8 cellular contexts compared by ENCODE assay signal in the genomic region with DNA sequence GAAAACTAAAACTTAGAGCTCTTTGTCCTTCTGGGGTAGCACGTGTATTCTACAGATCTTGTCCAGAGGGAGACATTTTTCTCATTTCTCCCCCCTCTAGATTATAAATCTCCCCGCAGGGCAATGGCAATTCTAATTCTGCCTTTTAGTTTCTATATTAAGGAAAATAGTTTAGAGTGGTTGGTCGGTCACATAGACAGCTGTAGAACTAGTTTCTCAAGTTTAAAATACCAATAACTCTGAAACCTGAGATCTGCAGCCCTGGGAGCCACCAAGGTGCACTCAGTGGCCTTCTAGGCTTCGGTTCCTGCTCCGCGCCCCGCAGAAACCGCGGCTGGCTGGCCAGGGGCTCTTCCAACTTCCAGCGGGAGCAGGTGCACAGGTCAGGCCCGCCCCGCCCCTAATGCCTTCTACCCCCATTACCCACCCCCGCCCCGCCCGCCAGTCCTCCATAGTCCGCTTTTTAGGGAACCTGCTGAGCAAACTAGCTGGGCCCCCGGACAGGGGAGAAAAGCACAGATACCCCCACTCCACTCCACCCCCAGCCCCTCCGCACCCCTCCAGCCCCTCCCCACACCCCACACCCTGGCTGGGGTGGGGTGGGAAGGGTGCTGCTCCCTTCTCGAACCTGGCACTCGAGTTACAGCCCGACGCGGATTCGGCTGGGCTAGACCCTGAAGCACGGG. TPM values are rescaled to one million over a fixed set of nuclear protein-coding genes. Genes with fewer than 3 reads are reported as not detected.
DNase-seq lines count a peak whose midpoint lies in the region; ATAC-seq and TF ChIP-seq lines count a peak whose summit lies in the region.

No MANE protein-coding gene starts in this region.

- peaks cover 9% of the 10 kb centered on the region for H3K4me1 Mint-ChIP-seq in neural progenitor cell

- H3K9me3 ChIP-seq in HUES6 (ENCODE audit: control insufficient read depth, insufficient read depth, low read depth, low read length) (peaks cover 5% of the 10 kb centered on the region; the same call in 1 of the 2 replicates), neural progenitor cell (ENCODE audit: low read depth) (peaks cover 8% of the 10 kb centered on the region)

- in situ Hi-C loops in G401 (cut with HindIII; ENCODE audit: low sequenced_read_pairs), result no loop called here

- H3K36me3 Mint-ChIP-seq in neural progenitor cell, result peaks cover 2% of the 10 kb centered on the region

- H3K4me3 ChIP-seq in HUES6 (ENCODE audit: low read depth, low read length) (peak overlapping the region; percentile 68), WI38 (ENCODE audit: low read depth, low read length) (peak overlapping the region; percentile 81), neural progenitor cell (peak overlapping the region; percentile 42)

- H3K4me1 ChIP-seq in HUES6 (ENCODE audit: control insufficient read depth, insufficient read depth, low read length), result peaks cover 11% of the 10 kb centered on the region
- H3K4me1 ChIP-seq in neural progenitor cell, result no peaks in the 10 kb centered on the region

- H3K27me3 ChIP-seq in HUES6 (ENCODE audit: control insufficient read depth, insufficient read depth, low read length), result peaks cover 95% of the 10 kb centered on the region
- peaks cover 88% of the 10 kb centered on the region for H3K27me3 ChIP-seq in neural progenitor cell

- H3K27ac ChIP-seq in HUES6 (ENCODE audit: low read depth, low read length), result no peak overlapping the region
- no peak overlapping the region for H3K27ac ChIP-seq in neural progenitor cell

- ATAC-seq in esophagus mucosa (peak; percentile 45), GM21515 (IDR thresholded peaks at IDR 0.05; ENCODE audit: unreplicated experiment) (no peak)

- H2AFZ ChIP-seq in neural progenitor cell (replicated peaks), result peak overlapping the region; percentile 71

- no peaks in the 10 kb centered on the region for H3F3A ChIP-seq in neural progenitor cell (ENCODE audit: low read depth)

- no peaks in the 10 kb centered on the region for H4K20me1 ChIP-seq in neural progenitor cell (ENCODE audit: low read depth)

- H3K36me3 ChIP-seq in HUES6 (ENCODE audit: control insufficient read depth, insufficient read depth, low read length) (no peaks in the 10 kb centered on the region), neural progenitor cell (no peaks in the 10 kb centered on the region)

- DNase-seq in NCI-H1694 (lab: John Stamatoyannopoulos, UW), result peak; percentile 8
- no peak for DNase-seq in NCI-H1694 treated with DMSO at 0.1 percent for 48 hours (lab: John Stamatoyannopoulos, UW)
- peak; percentile 38 for DNase-seq in neural progenitor cell (ENCODE audit: low spot score)
- DNase-seq in G401 (ENCODE audit: low spot score), result no peak

- H3K4me2 ChIP-seq in neural progenitor cell, result peak overlapping the region; percentile 76

- peaks cover 47% of the 10 kb centered on the region for H3K27me3 Mint-ChIP-seq in neural progenitor cell (ENCODE audit: insufficient read depth, low read depth)

- H3K4me3 Mint-ChIP-seq in neural progenitor cell, result peak overlapping the region; percentile 87

- TF ChIP-seq CTCF in WI38 (IDR thresholded peaks at IDR 0.05; ENCODE audit: low read depth, low read length) (no peak), neural progenitor cell (IDR thresholded peaks at IDR 0.05) (no peak)

- H3K79me2 ChIP-seq in neural progenitor cell (ENCODE audit: low read depth), result no peaks in the 10 kb centered on the region

- H3K9ac ChIP-seq in HUES6 (ENCODE audit: low read length) (no peak overlapping the region), neural progenitor cell (no peak overlapping the region)

- peaks cover 19% of the 10 kb centered on the region for H3K9me3 Mint-ChIP-seq in neural progenitor cell

- no peak overlapping the region for H3K27ac Mint-ChIP-seq in neural progenitor cell

RNA-seq across cellular contexts. Expression of gene SLFN11, which starts 0.4 kb away (rescaled TPM):
- 6.6 TPM for total RNA-seq in esophagus mucosa
- 0.02 and 0.71 TPM in 2 replicates for total RNA-seq in neural progenitor cell (ENCODE audit: low replicate concordance)
- total RNA-seq in G401 (2014; rRNA removed; shearing (Covaris generic)), result not detected in 2 replicates

RNA-seq across cellular contexts. Expression of gene SLFN12, which starts 59.3 kb away (rescaled TPM):
- total RNA-seq in esophagus mucosa (2.6 TPM), neural progenitor cell (ENCODE audit: low replicate concordance) (6.8 and 7.2 TPM in 2 replicates)
- total RNA-seq in G401 (2014; rRNA removed; shearing (Covaris generic)), result 12.3 and 15.0 TPM in 2 replicates

Comparison
In these comparisons a context has a peak if more than half of its experiments do, and no peak if none do; other contexts are left out.
1. DNase-seq: peak in NCI-H1694 (single experiment) and neural progenitor cell (single experiment); none in NCI-H1694 treated with DMSO at 0.1 percent for 48 hours (single experiment) and G401 (single experiment).
2. Peak in every context shown above with its lines, with median percentiles within 50 percentile points of each other: H3K4me3 ChIP-seq.